ENCODE assay signal across 27 cellular contexts in genomic region chr16:11416228-11417001, GRCh38.
"Had no signal": no experiment of that assay in that cellular context is flagged by ENCODE, and none has a peak within 500 bp of the region (broad histone marks: within the 10 kb centered on the region; RNA-seq: fewer than 3 reads in every experiment).

No MANE protein-coding gene starts in this region.

- H3K27ac ChIP-seq: brain microvascular endothelial cell, coronary artery, esophagus muscularis mucosa, foreskin keratinocyte, gastrocnemius medialis had no signal

- ATAC-seq: activated naive CD4-positive, alpha-beta T cell treated with anti-CD3 and anti-CD28 coated beads, Interleukin-2, amount 50 U/mL, for 72 hours; activated T-cell treated with anti-CD3 and anti-CD28 coated beads, Interleukin-2, amount 50 U/mL, for 72 hours; effector memory CD8-positive, alpha-beta T cell; foreskin keratinocyte; gastrocnemius medialis had no signal

- H3K9me3 Mint-ChIP-seq: activated CD4-positive, alpha-beta memory T cell treated with anti-CD3 and anti-CD28 coated beads, Interleukin-2, amount 10 ng/mL, durations not matched to agents 7 days and 5 days; activated CD4-positive, alpha-beta T cell treated with anti-CD3 and anti-CD28 coated beads, Interleukin-2, amount 10 ng/mL, durations not matched to agents 7 days and 5 days; activated naive CD4-positive, alpha-beta T cell treated with anti-CD3 and anti-CD28 coated beads, Interleukin-2, amount 10 ng/mL, durations not matched to agents 7 days and 5 days; activated naive CD4-positive, alpha-beta T cell treated with anti-CD3 and anti-CD28 coated beads, Interleukin-2, amount 50 U/mL, for 72 hours; activated naive CD8-positive, alpha-beta T cell treated with anti-CD3 and anti-CD28 coated beads, Interleukin-2, amount 10 ng/mL, durations not matched to agents 7 days and 5 days; activated T-cell treated with anti-CD3 and anti-CD28 coated beads, Interleukin-2, amount 50 U/mL, for 24 hours; activated T-cell treated with anti-CD3 and anti-CD28 coated beads, Interleukin-2, amount 50 U/mL, for 72 hours; central memory CD8-positive, alpha-beta T cell; dendritic cell treated with granulocyte-macrophage colony-stimulating factor and Interleukin-4, amounts not matched to agents 40 ng/mL and 50 ng/mL, for 4 days; effector memory CD8-positive, alpha-beta T cell had no signal

- H3K36me3 ChIP-seq: brain microvascular endothelial cell, esophagus muscularis mucosa, gastrocnemius medialis, heart left ventricle had no signal

- H3K4me1 ChIP-seq: esophagus muscularis mucosa, foreskin keratinocyte, gastrocnemius medialis, heart left ventricle had no signal

- H3K4me3 Mint-ChIP-seq: activated CD4-positive, alpha-beta memory T cell treated with anti-CD3 and anti-CD28 coated beads, Interleukin-2, amount 10 ng/mL, durations not matched to agents 7 days and 5 days; activated CD4-positive, alpha-beta T cell treated with anti-CD3 and anti-CD28 coated beads, Interleukin-2, amount 10 ng/mL, durations not matched to agents 7 days and 5 days; activated naive CD4-positive, alpha-beta T cell treated with anti-CD3 and anti-CD28 coated beads, Interleukin-2, amount 10 ng/mL, durations not matched to agents 7 days and 5 days; activated naive CD8-positive, alpha-beta T cell treated with anti-CD3 and anti-CD28 coated beads, Interleukin-2, amount 10 ng/mL, durations not matched to agents 7 days and 5 days; activated T-cell treated with anti-CD3 and anti-CD28 coated beads, Interleukin-2, amount 50 U/mL, for 24 hours; activated T-cell treated with anti-CD3 and anti-CD28 coated beads, Interleukin-2, amount 50 U/mL, for 72 hours; central memory CD8-positive, alpha-beta T cell; dendritic cell treated with granulocyte-macrophage colony-stimulating factor and Interleukin-4, amounts not matched to agents 40 ng/mL and 50 ng/mL, for 4 days; effector memory CD8-positive, alpha-beta T cell had no signal

- H3K36me3 Mint-ChIP-seq: activated naive CD4-positive, alpha-beta T cell treated with anti-CD3 and anti-CD28 coated beads, Interleukin-2, amount 10 ng/mL, durations not matched to agents 7 days and 5 days; activated naive CD4-positive, alpha-beta T cell treated with anti-CD3 and anti-CD28 coated beads, Interleukin-2, amount 50 U/mL, for 72 hours; activated naive CD8-positive, alpha-beta T cell treated with anti-CD3 and anti-CD28 coated beads, Interleukin-2, amount 10 ng/mL, durations not matched to agents 7 days and 5 days had no signal

- DNase-seq: activated CD4-positive, alpha-beta memory T cell treated with anti-CD3 and anti-CD28 coated beads, Interleukin-2, amount 10 ng/mL, durations not matched to agents 7 days and 5 days; activated CD4-positive, alpha-beta T cell treated with anti-CD3 and anti-CD28 coated beads for 1 hour; activated CD4-positive, alpha-beta T cell treated with anti-CD3 and anti-CD28 coated beads for 4 hours; activated CD4-positive, alpha-beta T cell treated with anti-CD3 and anti-CD28 coated beads, Interleukin-2, amount 10 ng/mL, durations not matched to agents 7 days and 5 days; activated CD4-positive, alpha-beta T cell treated with anti-CD3 and anti-CD28 coated beads, Interleukin-2, amount 50 U/mL, for 4 hours; activated CD8-positive, alpha-beta memory T cell treated with anti-CD3 and anti-CD28 coated beads, Interleukin-2, amount 50 U/mL, for 48 hours; activated gamma-delta T cell; activated naive CD4-positive, alpha-beta T cell; activated naive CD4-positive, alpha-beta T cell treated with anti-CD3 and anti-CD28 coated beads, Interleukin-2, amount 10 ng/mL, durations not matched to agents 7 days and 5 days; activated naive CD8-positive, alpha-beta T cell treated with anti-CD3 and anti-CD28 coated beads, Interleukin-2, amount 10 ng/mL, durations not matched to agents 7 days and 5 days; activated T-cell treated with anti-CD3 and anti-CD28 coated beads for 4 hours; activated T-cell treated with anti-CD3 and anti-CD28 coated beads, Interleukin-2, amount 50 U/mL, for 24 hours; activated T-cell treated with anti-CD3 and anti-CD28 coated beads, Interleukin-2, amount 50 U/mL, for 72 hours; brain microvascular endothelial cell; dorsolateral prefrontal cortex; effector memory CD8-positive, alpha-beta T cell; erythroblast; foreskin keratinocyte; gastrocnemius medialis; glutamatergic neuron; heart left ventricle; T-helper 2 cell had no signal

- H3K27ac Mint-ChIP-seq: activated CD4-positive, alpha-beta memory T cell treated with anti-CD3 and anti-CD28 coated beads, Interleukin-2, amount 10 ng/mL, durations not matched to agents 7 days and 5 days; activated CD4-positive, alpha-beta T cell treated with anti-CD3 and anti-CD28 coated beads, Interleukin-2, amount 10 ng/mL, durations not matched to agents 7 days and 5 days; activated naive CD4-positive, alpha-beta T cell treated with anti-CD3 and anti-CD28 coated beads, Interleukin-2, amount 10 ng/mL, durations not matched to agents 7 days and 5 days; activated naive CD8-positive, alpha-beta T cell treated with anti-CD3 and anti-CD28 coated beads, Interleukin-2, amount 10 ng/mL, durations not matched to agents 7 days and 5 days; activated T-cell treated with anti-CD3 and anti-CD28 coated beads, Interleukin-2, amount 50 U/mL, for 24 hours; activated T-cell treated with anti-CD3 and anti-CD28 coated beads, Interleukin-2, amount 50 U/mL, for 72 hours; dendritic cell treated with granulocyte-macrophage colony-stimulating factor and Interleukin-4, amounts not matched to agents 40 ng/mL and 50 ng/mL, for 4 days had no signal

- H3K9me3 ChIP-seq: esophagus muscularis mucosa, gastrocnemius medialis, heart left ventricle had no signal

- H3K27me3 Mint-ChIP-seq: activated CD4-positive, alpha-beta memory T cell treated with anti-CD3 and anti-CD28 coated beads, Interleukin-2, amount 10 ng/mL, durations not matched to agents 7 days and 5 days; activated naive CD8-positive, alpha-beta T cell treated with anti-CD3 and anti-CD28 coated beads, Interleukin-2, amount 10 ng/mL, durations not matched to agents 7 days and 5 days; activated T-cell treated with anti-CD3 and anti-CD28 coated beads, Interleukin-2, amount 50 U/mL, for 24 hours; central memory CD8-positive, alpha-beta T cell; effector memory CD8-positive, alpha-beta T cell had no signal

- H3K4me3 ChIP-seq: coronary artery, dorsolateral prefrontal cortex, esophagus muscularis mucosa, gastrocnemius medialis, heart left ventricle had no signal

- H3K4me1 Mint-ChIP-seq: activated CD4-positive, alpha-beta memory T cell treated with anti-CD3 and anti-CD28 coated beads, Interleukin-2, amount 10 ng/mL, durations not matched to agents 7 days and 5 days; activated CD4-positive, alpha-beta T cell treated with anti-CD3 and anti-CD28 coated beads, Interleukin-2, amount 10 ng/mL, durations not matched to agents 7 days and 5 days; activated naive CD4-positive, alpha-beta T cell treated with anti-CD3 and anti-CD28 coated beads, Interleukin-2, amount 10 ng/mL, durations not matched to agents 7 days and 5 days; activated naive CD8-positive, alpha-beta T cell treated with anti-CD3 and anti-CD28 coated beads, Interleukin-2, amount 10 ng/mL, durations not matched to agents 7 days and 5 days; central memory CD8-positive, alpha-beta T cell had no signal

- H3K27me3 ChIP-seq: brain microvascular endothelial cell, dorsolateral prefrontal cortex, esophagus muscularis mucosa, foreskin keratinocyte, gastrocnemius medialis, heart left ventricle had no signal
